Comparison of ENCODE assay signal across 9 cellular contexts in the genomic region with DNA sequence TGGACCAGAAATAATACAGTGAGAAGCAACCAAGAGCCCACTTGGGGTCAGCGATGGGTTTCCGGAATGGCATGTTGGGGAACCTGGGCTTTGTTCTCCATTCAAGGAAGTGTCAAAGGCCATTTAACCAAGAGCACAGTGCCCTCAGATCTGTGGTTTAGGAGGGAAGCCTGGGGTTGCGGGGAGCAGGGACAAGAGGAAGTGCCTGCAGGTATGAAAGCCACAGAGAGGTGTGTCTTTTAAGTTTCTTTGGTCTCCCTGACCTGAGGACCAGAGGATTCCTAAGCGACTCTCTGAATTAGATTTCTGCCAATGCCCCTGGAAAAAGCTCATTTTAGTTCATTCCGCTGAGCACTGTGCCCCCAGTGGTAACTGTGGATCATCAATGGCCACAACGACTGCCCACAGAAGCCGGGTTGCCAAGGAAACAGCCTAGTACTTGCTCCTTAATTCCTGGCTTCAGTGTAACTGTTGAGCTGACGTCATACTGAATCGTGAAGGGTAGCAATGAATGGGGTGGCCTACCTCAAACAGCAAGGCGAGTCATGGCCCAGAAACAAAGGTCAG.
DNase-seq lines count a peak whose midpoint lies in the region; ATAC-seq, FAIRE-seq and TF ChIP-seq lines count a peak whose summit lies in the region.
"Had no signal": no experiment of that assay in that cellular context is flagged by ENCODE, and none has a peak within 500 bp of the region (broad histone marks: within the 10 kb centered on the region; RNA-seq: fewer than 3 reads in every experiment).

No MANE protein-coding gene starts in this region.

- no peaks in the 10 kb centered on the region for H4K20me1 ChIP-seq in mammary epithelial cell (ENCODE audit: insufficient read depth, low read length)

- intact Hi-C loops in mammary epithelial cell (cut with micrococcal nuclease): no loop called here
- intact Hi-C loops in breast epithelium (cut with DNase I; ENCODE audit: low total_unique reads): no loop called here
- intact Hi-C loops in activated CD4-positive, alpha-beta memory T cell treated with anti-CD3 and anti-CD28 coated beads for 36 hours (cut with micrococcal nuclease): no loop called here
- intact Hi-C loops in left lung (cut with DNase I): no loop called here

- H3K27me3 Mint-ChIP-seq in activated CD4-positive, alpha-beta memory T cell treated with anti-CD3 and anti-CD28 coated beads for 36 hours: peaks cover 3% of the 10 kb centered on the region

- H3K9me3 ChIP-seq in mammary epithelial cell (replicated peaks; ENCODE audit: insufficient read depth, low read length) (no peaks in the 10 kb centered on the region), breast epithelium (no peaks in the 10 kb centered on the region), left lung (peaks cover 0 to 13% of the 10 kb centered on the region in 2 donors)

- H3K4me3 ChIP-seq in mammary epithelial cell (replicated peaks in 1 of 3; ENCODE audit: insufficient read depth in 1 of 3, low read depth in 2 of 3, low read length in 3 of 3) (no peak overlapping the region), breast epithelium (no peak overlapping the region), left lung (no peak overlapping the region)

- no peak overlapping the region for H3K4me3 Mint-ChIP-seq in activated CD4-positive, alpha-beta memory T cell treated with anti-CD3 and anti-CD28 coated beads for 36 hours

- no peak overlapping the region for H3K27ac Mint-ChIP-seq in activated CD4-positive, alpha-beta memory T cell treated with anti-CD3 and anti-CD28 coated beads for 36 hours

- H3K36me3 ChIP-seq in mammary epithelial cell (ENCODE audit: insufficient read depth, low read length): no peaks in the 10 kb centered on the region
- H3K36me3 ChIP-seq in breast epithelium: no peaks in the 10 kb centered on the region
- no peaks in the 10 kb centered on the region for H3K36me3 ChIP-seq in left lung

- H3K9me3 Mint-ChIP-seq in activated CD4-positive, alpha-beta memory T cell treated with anti-CD3 and anti-CD28 coated beads for 36 hours: peaks cover 21% of the 10 kb centered on the region

- H3K27me3 ChIP-seq in mammary epithelial cell (ENCODE audit: insufficient read depth, low read length) (no peaks in the 10 kb centered on the region), breast epithelium (no peaks in the 10 kb centered on the region), left lung (no peaks in the 10 kb centered on the region)

- no peak for ATAC-seq in left lung

- no peak for DNase-seq in mammary epithelial cell
- DNase-seq in breast epithelium (ENCODE audit: low spot score in 2 of 2): no peak
- peak; percentile 20 for DNase-seq in activated CD4-positive, alpha-beta memory T cell treated with anti-CD3 and anti-CD28 coated beads for 36 hours
- DNase-seq in iPS-NIHi7 (ENCODE audit: extremely low spot score): peak; percentile 31
- DNase-seq in urothelium cell line (ENCODE audit: low spot score): peak; percentile 35
- DNase-seq in NCI-H446 treated with DMSO at 0.1 percent for 48 hours (lab: John Stamatoyannopoulos, UW): no peak
- DNase-seq in left lung: no peak
- DNase-seq in 8988T: no peak

- H3K4me2 ChIP-seq in mammary epithelial cell (ENCODE audit: insufficient read depth, low read depth, low read length): no peak overlapping the region

- dilution Hi-C loops in mammary epithelial cell (cut with HindIII; ENCODE audit: low sequenced_read_pairs): no loop called here

- BruUV-seq in mammary epithelial cell (replicated peaks; lab: Mats Ljungman, UMichigan): no TSS peak

- CTCF ChIA-PET in mammary epithelial cell (lab: Charles Lee; ENCODE audit: low non-redundant PET): no interaction called here
- CTCF ChIA-PET in activated CD4-positive, alpha-beta memory T cell treated with anti-CD3 and anti-CD28 coated beads for 36 hours (lab: Charles Lee): no interaction called here

- peaks cover 6% of the 10 kb centered on the region for H3K4me1 Mint-ChIP-seq in activated CD4-positive, alpha-beta memory T cell treated with anti-CD3 and anti-CD28 coated beads for 36 hours (ENCODE audit: low read depth)

- TF ChIP-seq CTCF in mammary epithelial cell (conservative IDR thresholded peaks at IDR 0.05 in 1 of 2, IDR thresholded peaks at IDR 0.05 in 1 of 2; ENCODE audit: extremely low read depth in 1 of 2, insufficient read depth in 1 of 2, low read depth in 1 of 2, low read length in 2 of 2): no peak
- TF ChIP-seq CTCF in breast epithelium (IDR thresholded peaks at IDR 0.05): no peak
- no peak for TF ChIP-seq CTCF in left lung (IDR thresholded peaks at IDR 0.05)

- H3K27ac ChIP-seq in mammary epithelial cell (ENCODE audit: insufficient read depth, low read depth, low read length) (no peak overlapping the region), breast epithelium (no peak overlapping the region), left lung (no peak overlapping the region)

- H3K9ac ChIP-seq in mammary epithelial cell (ENCODE audit: insufficient read depth, low read length): no peak overlapping the region

- H3K79me2 ChIP-seq in mammary epithelial cell (ENCODE audit: insufficient read depth, low read length): no peaks in the 10 kb centered on the region

- peaks cover 6% of the 10 kb centered on the region for H3K4me1 ChIP-seq in mammary epithelial cell (ENCODE audit: insufficient read depth, low read length)
- H3K4me1 ChIP-seq in breast epithelium: no peaks in the 10 kb centered on the region
- H3K4me1 ChIP-seq in left lung: no peaks in the 10 kb centered on the region

- FAIRE-seq in urothelium cell line (lab: Jason Lieb, UNC): no peak
- FAIRE-seq: GM12891 had no signal

- peak overlapping the region; percentile 60 for H2AFZ ChIP-seq in mammary epithelial cell (ENCODE audit: low read depth, low read length)

- TF ChIP-seq POLR2A in breast epithelium (IDR thresholded peaks at IDR 0.05): no peak

- WGBS in mammary epithelial cell (ENCODE audit: low coverage, missing lambda C conversion rate): 63% methylated on average over 10 of the region's 10 CpGs

- H3K36me3 Mint-ChIP-seq in activated CD4-positive, alpha-beta memory T cell treated with anti-CD3 and anti-CD28 coated beads for 36 hours: peaks cover 8% of the 10 kb centered on the region

- POLR2A ChIA-PET in activated CD4-positive, alpha-beta memory T cell treated with anti-CD3 and anti-CD28 coated beads for 36 hours (lab: Charles Lee): no interaction called here

- in situ Hi-C loops in mammary epithelial cell (cut with MboI; ENCODE audit: low sequenced_read_pairs in 2 of 2): no loop called here

Comparison
In these comparisons a context has a peak if more than half of its experiments do, and no peak if none do; other contexts are left out.
1. DNase-seq: peak in activated CD4-positive, alpha-beta memory T cell treated with anti-CD3 and anti-CD28 coated beads for 36 hours (single experiment), iPS-NIHi7 (single experiment) and urothelium cell line (single experiment); none in mammary epithelial cell (single experiment), breast epithelium (0 of 2), NCI-H446 treated with DMSO at 0.1 percent for 48 hours (single experiment), left lung (0 of 2) and 8988T (single experiment).